8 cellular contexts compared by ENCODE assay signal in the genomic region with DNA sequence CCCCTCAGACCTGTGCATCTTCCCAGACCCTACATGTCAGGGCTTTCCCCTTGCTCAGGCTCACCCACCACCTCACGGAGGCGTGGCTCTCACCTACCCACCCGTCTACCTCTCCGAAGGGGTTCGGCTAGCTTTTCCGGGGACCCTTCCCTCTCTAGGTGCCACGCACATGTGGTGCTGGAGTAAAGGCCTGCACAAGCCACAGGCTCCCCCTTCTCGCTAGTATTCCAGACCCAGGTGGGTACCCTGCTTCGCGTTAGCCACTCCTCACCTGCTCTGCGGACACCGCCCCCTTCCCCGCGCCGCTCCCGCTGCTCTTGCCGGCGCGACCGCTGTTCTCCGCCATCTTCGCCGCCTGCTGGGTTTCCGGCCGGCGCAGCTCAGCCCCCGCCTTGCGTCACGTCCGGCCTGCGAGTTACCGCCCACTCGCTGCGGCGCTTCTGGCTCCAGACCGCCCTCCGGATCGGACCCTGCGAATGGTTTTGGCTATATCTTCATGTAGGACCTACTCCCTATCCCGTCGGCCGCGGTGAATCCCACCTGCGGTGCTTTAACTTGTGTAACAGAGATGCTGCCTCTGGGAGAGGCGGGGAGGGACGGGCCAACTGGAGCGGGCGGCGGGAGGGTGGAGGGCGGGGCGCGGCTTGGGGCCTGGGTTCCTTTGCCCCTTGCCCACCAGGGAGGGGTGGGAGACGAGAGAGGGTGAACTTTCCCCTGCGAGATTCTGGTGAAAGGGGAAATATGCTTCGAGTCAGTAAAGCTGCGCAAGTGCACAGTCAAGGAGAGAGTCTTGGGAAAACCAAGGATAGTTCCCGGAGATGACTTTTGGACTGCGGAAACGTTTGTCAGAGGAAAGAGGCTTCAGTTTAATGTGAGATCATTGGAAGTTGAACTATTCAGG. TPM values are rescaled to one million over a fixed set of nuclear protein-coding genes. Genes with fewer than 3 reads are reported as not detected.
A peak's percentile ranks its signal among the peaks of the same experiment; 100 is the strongest.
DNase-seq lines count a peak whose midpoint lies in the region; ATAC-seq and TF ChIP-seq lines count a peak whose summit lies in the region.

A gene with protein sequence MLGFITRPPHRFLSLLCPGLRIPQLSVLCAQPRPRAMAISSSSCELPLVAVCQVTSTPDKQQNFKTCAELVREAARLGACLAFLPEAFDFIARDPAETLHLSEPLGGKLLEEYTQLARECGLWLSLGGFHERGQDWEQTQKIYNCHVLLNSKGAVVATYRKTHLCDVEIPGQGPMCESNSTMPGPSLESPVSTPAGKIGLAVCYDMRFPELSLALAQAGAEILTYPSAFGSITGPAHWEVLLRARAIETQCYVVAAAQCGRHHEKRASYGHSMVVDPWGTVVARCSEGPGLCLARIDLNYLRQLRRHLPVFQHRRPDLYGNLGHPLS (plus strand): TSS at position 425 of the 901 bp plus-strand sequence. CDS start 72 bp downstream, at position 497.
A gene with protein sequence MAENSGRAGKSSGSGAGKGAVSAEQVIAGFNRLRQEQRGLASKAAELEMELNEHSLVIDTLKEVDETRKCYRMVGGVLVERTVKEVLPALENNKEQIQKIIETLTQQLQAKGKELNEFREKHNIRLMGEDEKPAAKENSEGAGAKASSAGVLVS (minus strand): TSS at position 357 of the 901 bp plus-strand sequence. CDS start 11 bp downstream, at position 346.

- CTCF ChIA-PET in CD4-positive, alpha-beta T cell (lab: Charles Lee): interaction anchor here (0.6 to 3.3 kb wide), 9 partner anchors 13 to 280 kb away, joined by 3 to 12 read pairs (median 3); a partner anchor contains a TSS

- H3K27me3 ChIP-seq in CD4-positive, alpha-beta T cell (ENCODE audit: control insufficient read depth, insufficient read depth, low read length): no peaks in the 10 kb centered on the region
- H3K27me3 ChIP-seq in lower lobe of right lung (ENCODE audit: low read depth): no peaks in the 10 kb centered on the region

- no peaks in the 10 kb centered on the region for H3K27me3 Mint-ChIP-seq in CD4-positive, alpha-beta T cell

- H3K4me1 Mint-ChIP-seq in CD4-positive, alpha-beta T cell (ENCODE audit: low read depth): peaks cover 68% of the 10 kb centered on the region

- peak within 1 kb of the TSS; percentile 81 for H3K27ac ChIP-seq in CD4-positive, alpha-beta T cell (ENCODE audit: low read depth, low read length)
- peak within 1 kb of the TSS; percentile 87 for H3K27ac ChIP-seq in lower lobe of right lung

- H3K36me3 ChIP-seq in lower lobe of right lung: peaks cover 47% of the 10 kb centered on the region

- no peaks in the 10 kb centered on the region for H3K9me3 Mint-ChIP-seq in CD4-positive, alpha-beta T cell

- intact Hi-C loops in CD4-positive, alpha-beta T cell (cut with DNase I, micrococcal nuclease): loop anchor here (1.0 to 5.0 kb wide), 3 partner anchors 14 to 71 kb away; a partner anchor contains a TSS
- intact Hi-C loops in lower lobe of right lung (cut with DNase I): no loop called here

- no peaks in the 10 kb centered on the region for H3K9me3 ChIP-seq in CD4-positive, alpha-beta T cell (ENCODE audit: control insufficient read depth, low read length)
- no peaks in the 10 kb centered on the region for H3K9me3 ChIP-seq in lower lobe of right lung

- DNase-seq in CD4-positive, alpha-beta T cell: peak; percentile 65 to 85 (median 74)
- DNase-seq in NCI-H82 treated with DMSO at 0.1 percent for 48 hours (lab: John Stamatoyannopoulos, UW; ENCODE audit: unreplicated experiment): peak; percentile 51
- DNase-seq in activated CD8-positive, alpha-beta memory T cell treated with anti-CD3 and anti-CD28 coated beads for 1 hour (ENCODE audit: extremely low read depth in 1 of 2, low read depth in 1 of 2): peak; percentile 33 to 79
- peak; percentile 81 for DNase-seq in effector CD4-positive, alpha-beta T cell
- peak; percentile 92 for DNase-seq in lower lobe of right lung
- peak; percentile 49 to 75 (median 56) for DNase-seq in stimulated activated CD4-positive, alpha-beta T cell treated with anti-CD3 and anti-CD28 coated beads, TNF-alpha, amount 100 ng/mL, for 1 hour (ENCODE audit: low read depth in 3 of 3, low spot score in 1 of 3)

- peak within 1 kb of the TSS; percentile 97 for H3K4me3 Mint-ChIP-seq in CD4-positive, alpha-beta T cell

- ATAC-seq in CD4-positive, alpha-beta T cell (ENCODE audit: poor library complexity): peak; percentile 71
- peak; percentile 88 for ATAC-seq in GM19397 (IDR thresholded peaks at IDR 0.05; ENCODE audit: unreplicated experiment)
- ATAC-seq in HG03565 (IDR thresholded peaks at IDR 0.05; ENCODE audit: unreplicated experiment): peak; percentile 68
- ATAC-seq in lower lobe of right lung: peak; percentile 93 to 97

- peaks cover 83% of the 10 kb centered on the region for H3K4me1 ChIP-seq in lower lobe of right lung

- H3K27ac Mint-ChIP-seq in CD4-positive, alpha-beta T cell: peak within 1 kb of the TSS; percentile 91

- POLR2A ChIA-PET in CD4-positive, alpha-beta T cell (lab: Charles Lee): interaction anchor here (0.6 to 2.7 kb wide), 17 partner anchors 9 to 188 kb away, joined by 3 to 35 read pairs (median 5); a partner anchor contains a TSS

- TF ChIP-seq CTCF in CD4-positive, alpha-beta T cell (IDR thresholded peaks at IDR 0.05): no peak
- no peak for TF ChIP-seq CTCF in lower lobe of right lung (IDR thresholded peaks at IDR 0.05)

- H3K36me3 Mint-ChIP-seq in CD4-positive, alpha-beta T cell (ENCODE audit: low read depth): peaks cover 59% of the 10 kb centered on the region

- peak within 1 kb of the TSS; percentile 83 for H3K4me3 ChIP-seq in lower lobe of right lung

RNA-seq across cellular contexts. Expression of the first gene that starts in this region (rescaled TPM):
- 10 to 100 TPM; 15.9 to 18.0 TPM for total RNA-seq in CD4-positive, alpha-beta T cell
- 43.6 TPM for total RNA-seq in lower lobe of right lung

RNA-seq across cellular contexts. Expression of the second gene that starts in this region (rescaled TPM):
- total RNA-seq in CD4-positive, alpha-beta T cell: 10 to 100 TPM; 46.2 to 57.7 TPM
- 46.2 TPM for total RNA-seq in lower lobe of right lung

Comparison
In these comparisons a context has a peak if more than half of its experiments do, and no peak if none do; other contexts are left out.
1. Peak in every context shown above with its lines: DNase-seq, ATAC-seq, H3K4me3 ChIP-seq and H3K27ac ChIP-seq.